8 cellular contexts compared by ENCODE assay signal in the genomic region with DNA sequence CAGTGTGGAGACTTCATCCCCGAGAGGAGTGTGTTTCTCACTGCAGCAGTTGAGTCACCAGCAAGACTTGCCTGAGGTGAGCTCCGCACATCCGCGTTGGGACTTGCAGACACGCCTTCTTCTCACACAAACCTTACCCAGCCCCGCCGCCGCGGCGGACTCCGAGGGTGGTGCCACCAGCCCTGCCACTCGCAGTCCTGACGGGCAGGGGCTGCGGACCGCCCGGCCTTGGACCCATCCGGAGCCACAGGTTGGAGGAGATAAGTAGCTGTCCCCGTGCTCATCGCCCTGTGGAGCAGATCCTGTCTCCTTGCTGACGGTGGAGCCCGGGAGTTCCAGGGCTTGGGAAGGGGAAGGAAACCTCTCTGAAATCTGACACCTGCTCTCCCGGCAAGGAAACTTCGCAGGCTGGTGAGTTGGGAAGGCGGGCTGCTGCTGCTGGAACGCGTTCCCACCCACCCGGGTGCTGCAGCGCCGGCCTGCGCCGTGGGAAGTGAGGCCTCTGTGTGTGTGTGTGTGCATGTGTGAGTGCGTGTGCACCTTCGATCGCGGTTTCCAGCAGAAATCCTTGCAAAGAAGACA. TPM values are rescaled to one million over a fixed set of nuclear protein-coding genes. Genes with fewer than 3 reads are reported as not detected.
DNase-seq lines count a peak whose midpoint lies in the region; ATAC-seq, FAIRE-seq and TF ChIP-seq lines count a peak whose summit lies in the region.

A gene with protein sequence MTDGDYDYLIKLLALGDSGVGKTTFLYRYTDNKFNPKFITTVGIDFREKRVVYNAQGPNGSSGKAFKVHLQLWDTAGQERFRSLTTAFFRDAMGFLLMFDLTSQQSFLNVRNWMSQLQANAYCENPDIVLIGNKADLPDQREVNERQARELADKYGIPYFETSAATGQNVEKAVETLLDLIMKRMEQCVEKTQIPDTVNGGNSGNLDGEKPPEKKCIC (plus strand): TSS at position 188 of the 582 bp plus-strand sequence. CDS start 49,109 bp downstream, outside the sequence.

- peak within 1 kb of the TSS; percentile 83 for H2AFZ ChIP-seq in Loucy (ENCODE audit: low read length)

- ATAC-seq in sciatic nerve (peak; percentile 77), HG02970 (IDR thresholded peaks at IDR 0.05; ENCODE audit: low FRiP score, unreplicated experiment) (no peak)

- no peaks in the 10 kb centered on the region for H3K9me3 ChIP-seq in Loucy (ENCODE audit: insufficient read depth, low read depth, low read length)

- H3K79me2 ChIP-seq in Loucy (ENCODE audit: insufficient read depth, low read length) = peaks cover 51% of the 10 kb centered on the region

- no peaks in the 10 kb centered on the region for H3K9me2 ChIP-seq in Loucy (replicated peaks; ENCODE audit: low read depth, low read length)

- no peak for TF ChIP-seq CTCF in Loucy (conservative IDR thresholded peaks at IDR 0.05; ENCODE audit: low read length)

- peak; percentile 82 for DNase-seq in Daoy (ENCODE audit: low read depth)
- peak; percentile 71 for DNase-seq in T1000 (lab: John Stamatoyannopoulos, UW)
- DNase-seq in astrocyte of the hippocampus (ENCODE audit: low read depth, low spot score) = peak; percentile 89
- DNase-seq in iPS DF 4.7 (ENCODE audit: extremely low read depth, low spot score) = peak; percentile 60
- peak; percentile 66 for DNase-seq in sciatic nerve (ENCODE audit: low spot score)
- DNase-seq in GM19239 (ENCODE audit: insufficient read length, low spot score) = no peak

- no peaks in the 10 kb centered on the region for H3K36me3 ChIP-seq in Loucy (ENCODE audit: insufficient read depth, low read length)

- FAIRE-seq in GM19239 (lab: Jason Lieb, UNC) = no peak

- peak within 1 kb of the TSS; percentile 89 for H3K4me3 ChIP-seq in Loucy (ENCODE audit: low read length, poor library complexity, severe bottlenecking)

- no peaks in the 10 kb centered on the region for H3K27me3 ChIP-seq in Loucy (ENCODE audit: insufficient read depth, low read length, poor library complexity, severe bottlenecking)

- H3F3A ChIP-seq in Loucy (ENCODE audit: low read depth) = no peaks in the 10 kb centered on the region

- peak within 1 kb of the TSS; percentile 94 for H3K4me2 ChIP-seq in Loucy (ENCODE audit: low read depth, low read length, poor library complexity, severe bottlenecking)

- intact Hi-C loops in sciatic nerve (cut with DNase I) = no loop called here

- peaks cover 54% of the 10 kb centered on the region for H3K4me1 ChIP-seq in Loucy (ENCODE audit: insufficient read depth, low read length, poor library complexity, severe bottlenecking)

- H3K9ac ChIP-seq in Loucy (ENCODE audit: low read depth, low read length, poor library complexity, severe bottlenecking) = peak within 1 kb of the TSS; percentile 76

- H4K20me1 ChIP-seq in Loucy (ENCODE audit: insufficient read depth, low read length, poor library complexity, severe bottlenecking) = no peaks in the 10 kb centered on the region

RNA-seq across cellular contexts. Expression of the gene that starts here (rescaled TPM):
- 0.77 and 1.1 TPM in 2 replicates for total RNA-seq in Daoy (2014; rRNA removed; shearing (Covaris generic))
- total RNA-seq in sciatic nerve = 0.62 TPM

Comparison
In these comparisons a context has a peak if more than half of its experiments do, and no peak if none do; other contexts are left out.
1. Peak in DNase-seq and ATAC-seq in sciatic nerve; RNA of the gene not detected or under 1 TPM.